8 cellular contexts compared by ENCODE assay signal in the genomic region with DNA sequence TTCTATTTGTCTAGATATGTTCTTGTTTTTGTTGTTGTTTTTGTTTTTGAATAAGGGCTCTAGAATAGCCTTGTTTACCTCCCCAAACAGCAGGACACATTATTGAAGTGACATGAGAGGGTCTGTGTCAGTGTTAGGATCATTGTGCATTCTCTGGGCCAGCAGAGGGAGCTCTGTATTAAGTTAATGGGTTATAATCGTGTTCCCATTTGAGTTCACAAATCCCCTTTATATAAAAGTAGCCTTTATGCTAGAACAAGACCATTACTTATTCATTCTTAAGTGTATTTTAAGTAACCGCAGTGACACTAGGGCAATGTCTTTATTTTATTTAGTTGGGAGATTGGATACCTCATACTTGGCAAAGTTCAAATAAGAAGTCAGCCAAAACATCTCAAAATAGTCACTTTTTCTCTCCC.
DNase-seq lines count a peak whose midpoint lies in the region; ATAC-seq and FAIRE-seq lines count a peak whose summit lies in the region.

No MANE protein-coding gene starts in this region.

- DNase-seq in NOMO-1 (lab: John Stamatoyannopoulos, UW; ENCODE audit: unreplicated experiment in 2 of 2) (peak; percentile 7 to 51), NOMO-1 treated with dmso at 0.1 percent for 144 hours (lab: John Stamatoyannopoulos, UW; ENCODE audit: unreplicated experiment) (no peak), NCI-H146 (lab: John Stamatoyannopoulos, UW) (peak; percentile 61), cerebellar cortex (ENCODE audit: low spot score) (peak; percentile 80), left kidney (ENCODE audit: low read depth, low spot score) (peak; percentile 71)
- DNase-seq in stimulated activated CD4-positive, alpha-beta T cell treated with anti-CD3 and anti-CD28 coated beads, TNF-alpha, amount 100 ng/mL, for 1 hour (ENCODE audit: low read depth in 3 of 3, low spot score in 1 of 3) = peak; percentile 12 to 24 (median 12)

- FAIRE-seq in TTC549 (lab: Jason Lieb, UNC) = peak; percentile 67

- no peak for ATAC-seq in HG02885 (IDR thresholded peaks at IDR 0.05; ENCODE audit: poor library complexity, unreplicated experiment)
